14 cellular contexts compared by ENCODE assay signal in genomic region chr20:62735331-62735821, GRCh38. TPM values are rescaled to one million over a fixed set of nuclear protein-coding genes. Genes with fewer than 3 reads are reported as not detected.
DNase-seq lines count a peak whose midpoint lies in the region; ATAC-seq and TF ChIP-seq lines count a peak whose summit lies in the region.
"Had no signal": no experiment of that assay in that cellular context is flagged by ENCODE, and none has a peak within 500 bp of the region (broad histone marks: within the 10 kb centered on the region; RNA-seq: fewer than 3 reads in every experiment).

No MANE protein-coding gene starts in this region.

- H3K27ac Mint-ChIP-seq in CD14-positive monocyte (peak overlapping the region; percentile 37 to 85 (median 58)), immature natural killer cell (no peak overlapping the region), WTC11 (no peak overlapping the region)
- no peak overlapping the region for H3K27ac Mint-ChIP-seq in effector memory CD8-positive, alpha-beta T cell
- H3K27ac Mint-ChIP-seq: CD8-positive, alpha-beta T cell had no signal

- H3K4me3 Mint-ChIP-seq in CD14-positive monocyte (peak overlapping the region; percentile 16 to 42), immature natural killer cell (no peak overlapping the region), WTC11 (no peak overlapping the region)
- no peak overlapping the region for H3K4me3 Mint-ChIP-seq in effector memory CD8-positive, alpha-beta T cell
- H3K4me3 Mint-ChIP-seq: CD8-positive, alpha-beta T cell had no signal

- DNase-seq in A172 (ENCODE audit: low spot score) = peak; percentile 79
- DNase-seq in CD14-positive monocyte (ENCODE audit: low spot score) = peak; percentile 44
- peak; percentile 47 for DNase-seq in RWPE1 (ENCODE audit: low spot score)
- peak; percentile 11 for DNase-seq in left ventricle myocardium superior
- no peak for DNase-seq in immature natural killer cell
- no peak for DNase-seq in effector memory CD8-positive, alpha-beta T cell
- no peak for DNase-seq in WTC11 (ENCODE audit: low spot score)
- DNase-seq: GDM1, NCI-H1092 treated with DMSO at 0.1 percent for 48 hours, NCI-H345 had no signal

- H3K27me3 Mint-ChIP-seq in CD14-positive monocyte (ENCODE audit: low read depth in 3 of 3) (peaks cover 0 to 9% (median 0%) of the 10 kb centered on the region in 3 donors), immature natural killer cell (ENCODE audit: low read depth in 3 of 3) (no peaks in the 10 kb centered on the region), WTC11 (ENCODE audit: low read depth) (peaks cover 8% of the 10 kb centered on the region)
- H3K27me3 Mint-ChIP-seq in effector memory CD8-positive, alpha-beta T cell = no peaks in the 10 kb centered on the region

- TF ChIP-seq CTCF in CD14-positive monocyte (IDR thresholded peaks at IDR 0.05) (no peak), RWPE1 (conservative IDR thresholded peaks at IDR 0.05; ENCODE audit: low read depth) (no peak), WTC11 (IDR thresholded peaks at IDR 0.05) (no peak)

- H3K4me1 Mint-ChIP-seq in CD14-positive monocyte = peaks cover 79% of the 10 kb centered on the region
- H3K4me1 Mint-ChIP-seq in immature natural killer cell = peaks cover 12 to 13% of the 10 kb centered on the region in 2 donors
- peaks cover 16% of the 10 kb centered on the region in 2 donors for H3K4me1 Mint-ChIP-seq in effector memory CD8-positive, alpha-beta T cell (ENCODE audit: low read depth in 2 of 2)
- peaks cover 5% of the 10 kb centered on the region; the same call in 1 of the 2 replicates for H3K4me1 Mint-ChIP-seq in WTC11

- no peaks in the 10 kb centered on the region for H3K9me3 Mint-ChIP-seq in CD14-positive monocyte
- H3K9me3 Mint-ChIP-seq in immature natural killer cell = no peaks in the 10 kb centered on the region
- H3K9me3 Mint-ChIP-seq in effector memory CD8-positive, alpha-beta T cell = no peaks in the 10 kb centered on the region
- no peaks in the 10 kb centered on the region for H3K9me3 Mint-ChIP-seq in WTC11
- H3K9me3 Mint-ChIP-seq: CD8-positive, alpha-beta T cell had no signal

- peak overlapping the region; percentile 100 for H3K27ac ChIP-seq in RWPE1
- H3K27ac ChIP-seq: adrenal gland, prostate gland had no signal

- H3K36me3 Mint-ChIP-seq in CD14-positive monocyte = peaks cover 7 to 17% of the 10 kb centered on the region in 2 donors
- no peaks in the 10 kb centered on the region for H3K36me3 Mint-ChIP-seq in immature natural killer cell
- peaks cover 3% of the 10 kb centered on the region for H3K36me3 Mint-ChIP-seq in effector memory CD8-positive, alpha-beta T cell (ENCODE audit: insufficient read depth)
- H3K36me3 Mint-ChIP-seq in WTC11 = no peaks in the 10 kb centered on the region
- H3K36me3 Mint-ChIP-seq: CD8-positive, alpha-beta T cell had no signal

- intact Hi-C loops in CD14-positive monocyte (cut with micrococcal nuclease) = no loop called here
- intact Hi-C loops in left ventricle myocardium superior (cut with micrococcal nuclease) = no loop called here

- CTCF ChIA-PET in RWPE1 (lab: Yijun Ruan, JAX) = interaction anchor here (1.2 kb wide), 1 partner anchor 12 kb away, joined by 3 read pairs; no protein-coding TSS in a partner anchor
- CTCF ChIA-PET in WTC11 (lab: Charles Lee) = interaction anchor here (0.8 to 1.5 kb wide), 3 partner anchors 56 to 93 kb away, joined by 3 to 5 read pairs (median 3); partner anchors contain the start of gene SLCO4A1

- ATAC-seq in left ventricle myocardium superior (no peak), esophagus mucosa (no peak), WTC11 (no peak)
- ATAC-seq in effector memory CD8-positive, alpha-beta T cell (replicated peaks) = no peak
- ATAC-seq: CD8-positive, alpha-beta T cell had no signal

- POLR2A ChIA-PET in RWPE1 (lab: Yijun Ruan, JAX; ENCODE audit: low non-redundant PET) = no interaction called here
- POLR2A ChIA-PET in WTC11 (lab: Charles Lee) = no interaction called here

TF ChIP-seq in WTC11, 78 proteins besides CTCF, POLR2A, EP300 and RAD21 (continues in another document):
- TF ChIP-seq E2F4 (CRISPR knock-in tag; IDR thresholded peaks at IDR 0.05; ENCODE audit: borderline replicate concordance, low read depth) (no peak), AR (CRISPR knock-in tag; IDR thresholded peaks at IDR 0.05) (no peak), ARID4B (CRISPR knock-in tag; IDR thresholded peaks at IDR 0.05; ENCODE audit: borderline replicate concordance) (no peak), ETV6 (CRISPR knock-in tag; IDR thresholded peaks at IDR 0.05) (no peak), ATF3 (CRISPR knock-in tag; conservative IDR thresholded peaks at IDR 0.05) (no peak)

RNA-seq across cellular contexts. Expression of gene NTSR1, which starts 26.7 kb away (rescaled TPM):
- total RNA-seq in A172 (2014; rRNA removed; shearing (Covaris generic)) = 8.3 and 9.0 TPM in 2 replicates
- under 1 TPM; 0.35 to 0.40 TPM for polyA plus RNA-seq in CD14-positive monocyte
- not detected for total RNA-seq in left ventricle myocardium superior
- not detected for polyA plus RNA-seq in immature natural killer cell
- not detected for total RNA-seq in esophagus mucosa
- total RNA-seq in WTC11 (2021) = 0.57 to 0.85 TPM (median 0.63 TPM) in 3 replicates
- total RNA-seq: CD8-positive, alpha-beta T cell had no signal

Comparison
In these comparisons a context has a peak if more than half of its experiments do, and no peak if none do; other contexts are left out.
1. DNase-seq: peak in A172 (single experiment), CD14-positive monocyte (single experiment), RWPE1 (single experiment) and left ventricle myocardium superior (single experiment); none in immature natural killer cell (0 of 3), effector memory CD8-positive, alpha-beta T cell (0 of 3) and WTC11 (single experiment).
2. H3K27ac Mint-ChIP-seq: peak in CD14-positive monocyte (7 of 7); none in immature natural killer cell (0 of 6), effector memory CD8-positive, alpha-beta T cell (0 of 2) and WTC11 (single experiment).
3. H3K4me3 Mint-ChIP-seq: peak in CD14-positive monocyte (2 of 2); none in immature natural killer cell (0 of 5), effector memory CD8-positive, alpha-beta T cell (0 of 2) and WTC11 (single experiment).